In genomic region chr9:12884736-12885395, GRCh38 we compare ENCODE assay signal across 8 cellular contexts.
DNase-seq lines count a peak whose midpoint lies in the region; ATAC-seq, FAIRE-seq and TF ChIP-seq lines count a peak whose summit lies in the region.

No MANE protein-coding gene starts in this region.

- H3K9me3 ChIP-seq in H1 (ENCODE audit: insufficient read depth in 2 of 2, low read depth in 1 of 2, low read length in 1 of 2) (no peaks in the 10 kb centered on the region), neural cell (ENCODE audit: low read length) (no peaks in the 10 kb centered on the region), testis (no peaks in the 10 kb centered on the region)

- peak; percentile 48 for FAIRE-seq in H1 (lab: Jason Lieb, UNC)

- H2BK120ac ChIP-seq in H1 (replicated peaks; ENCODE audit: low read depth, low read length), result no peak overlapping the region

- DNase-seq in DMS 273 treated with DMSO at 0.1 percent for 48 hours (lab: John Stamatoyannopoulos, UW) (peak; percentile 64), NCI-H2227 (lab: John Stamatoyannopoulos, UW; ENCODE audit: unreplicated experiment) (peak; percentile 19), H1 (ENCODE audit: low read depth in 1 of 2, low spot score in 2 of 2) (no peak), testis (no peak), activated gamma-delta T cell treated with Interleukin-2 at 50 U/mL for 16 hours (no peak)

- H4K5ac ChIP-seq in H1 (ENCODE audit: insufficient read length, low read depth, low read length), result no peak overlapping the region

- no peak overlapping the region for H3K18ac ChIP-seq in H1 (ENCODE audit: extremely low read depth, low read length)

- H4K20me1 ChIP-seq in H1 (replicated peaks in 1 of 2; ENCODE audit: control insufficient read depth in 1 of 2, insufficient read depth in 2 of 2, low read length in 2 of 2) (no peaks in the 10 kb centered on the region), neural cell (ENCODE audit: insufficient read depth) (no peaks in the 10 kb centered on the region)

- TF ChIP-seq RAD21 in H1 (IDR thresholded peaks at IDR 0.05 in 1 of 2, conservative IDR thresholded peaks at IDR 0.05 in 1 of 2; ENCODE audit: low read depth in 2 of 2, low read length in 2 of 2) (peak; percentile 73 to 78), neural cell (conservative IDR thresholded peaks at IDR 0.05) (peak; percentile 40)

- 90% methylated on average over 4 of the region's 4 CpGs; no CpG with 5 or more reads in 1 of the 2 experiments for WGBS in H1 (ENCODE audit: extremely low coverage in 1 of 2, insufficient coverage in 1 of 2, insufficient read length in 1 of 2, insufficient replicate concordance in 2 of 2, low coverage in 1 of 2, low lambda C conversion rate in 2 of 2, missing lambda C conversion rate in 1 of 2), 2 experiments
- WGBS in testis, 2 donors, result 59 to 69% methylated on average over 4 of the region's 4 CpGs

- H3K23ac ChIP-seq in H1 (ENCODE audit: insufficient read length), result no peak overlapping the region

- ATAC-seq in HG02588 (IDR thresholded peaks at IDR 0.05; ENCODE audit: unreplicated experiment) (no peak), GM21528 (IDR thresholded peaks at IDR 0.05; ENCODE audit: low FRiP score, unreplicated experiment) (no peak)

- H3K9ac ChIP-seq in H1 (replicated peaks in 1 of 4; ENCODE audit: extremely low read depth in 1 of 4, low read depth in 3 of 4, low read length in 3 of 4) (no peak overlapping the region), neural cell (ENCODE audit: low read length) (no peak overlapping the region)

- no peak overlapping the region for H3K4ac ChIP-seq in H1 (replicated peaks; ENCODE audit: insufficient read length, low read depth, low read length)

- POLR2A ChIA-PET in H1 (lab: Charles Lee; ENCODE audit: partially characterized antibody), result no interaction called here

- H4K8ac ChIP-seq in H1 (ENCODE audit: extremely low read depth, insufficient read depth, low read length), result no peak overlapping the region

- H2AFZ ChIP-seq in H1 (ENCODE audit: low read length), result 0 out of 2 replicates have a peak overlapping the region, but pooled peaks have one; percentile 57
- H2AFZ ChIP-seq in neural cell (ENCODE audit: low read depth, low read length), result no peak overlapping the region

- H3K23me2 ChIP-seq in H1 (ENCODE audit: low read depth, low read length), result no peaks in the 10 kb centered on the region

- H3K79me2 ChIP-seq in H1 (ENCODE audit: control insufficient read depth in 1 of 2, insufficient read depth in 2 of 2, low read length in 2 of 2) (peaks cover 0 to 3% of the 10 kb centered on the region in 2 experiments; a peak in 1 of 4 replicates), neural cell (replicated peaks; ENCODE audit: insufficient read depth, low read length) (no peaks in the 10 kb centered on the region)

- intact Hi-C loops in testis (cut with DNase I; ENCODE audit: low total_unique reads), result loop anchor here (5.0 kb wide), 1 partner anchor 163 kb away; no protein-coding TSS in a partner anchor

- TF ChIP-seq CTCF in H1 (IDR thresholded peaks at IDR 0.05; ENCODE audit: control extremely low read depth in 1 of 3, insufficient read depth in 1 of 3, low read depth in 1 of 3, low read length in 3 of 3) (peak in 2 of 3 experiments; percentile 47 to 52; a peak in 2 of 4 replicates), neural cell (IDR thresholded peaks at IDR 0.05; ENCODE audit: poor library complexity, severe bottlenecking) (peak; percentile 36), testis (IDR thresholded peaks at IDR 0.05) (no peak)

- H3K27ac ChIP-seq in H1 (ENCODE audit: low read depth, low read length) (no peak overlapping the region), neural cell (ENCODE audit: low read length) (no peak overlapping the region), testis (no peak overlapping the region)

- no peak overlapping the region for H2BK20ac ChIP-seq in H1 (ENCODE audit: low read length)

- no peaks in the 10 kb centered on the region for H3K79me1 ChIP-seq in H1 (ENCODE audit: low read depth, low read length)

- no peak for TF ChIP-seq EP300 in H1 (IDR thresholded peaks at IDR 0.05; ENCODE audit: borderline replicate concordance in 1 of 2, low read depth in 2 of 2, low read length in 2 of 2)
- TF ChIP-seq EP300 in neural cell (conservative IDR thresholded peaks at IDR 0.05; ENCODE audit: poor library complexity, severe bottlenecking), result no peak

- H3K27me3 ChIP-seq in H1 (replicated peaks in 1 of 4; ENCODE audit: control insufficient read depth in 3 of 4, extremely low read depth in 1 of 4, insufficient read depth in 3 of 4, low read length in 3 of 4), result no peaks in the 10 kb centered on the region
- no peaks in the 10 kb centered on the region for H3K27me3 ChIP-seq in neural cell (ENCODE audit: insufficient read depth, low read depth, low read length)
- no peaks in the 10 kb centered on the region for H3K27me3 ChIP-seq in testis

- no peak overlapping the region for H2BK12ac ChIP-seq in H1 (ENCODE audit: low read depth, low read length)

- no peak overlapping the region for H3K4me2 ChIP-seq in H1 (ENCODE audit: insufficient read depth in 1 of 2, low read depth in 2 of 2, low read length in 2 of 2)
- no peak overlapping the region for H3K4me2 ChIP-seq in neural cell (ENCODE audit: low read length)

- H2BK15ac ChIP-seq in H1 (ENCODE audit: low read length), result no peak overlapping the region

- H3K9me2 ChIP-seq in neural cell (ENCODE audit: insufficient read depth, low read length), result no peaks in the 10 kb centered on the region

- H3K56ac ChIP-seq in H1 (replicated peaks; ENCODE audit: insufficient read length, low read depth, low read length), result no peak overlapping the region

- H2BK5ac ChIP-seq in H1 (ENCODE audit: low read depth, low read length), result no peak overlapping the region

- H2AK5ac ChIP-seq in H1 (ENCODE audit: low read depth, low read length), result no peak overlapping the region

- CTCF ChIA-PET in H1 (lab: Charles Lee; ENCODE audit: partially characterized antibody), result interaction anchor here (0.6 to 1.7 kb wide), 11 partner anchors 15 to 322 kb away, joined by 3 to 10 read pairs (median 4); no protein-coding TSS in a partner anchor

- no peak overlapping the region for H3K4me3 ChIP-seq in H1 (ENCODE audit: extremely low read depth in 1 of 4, insufficient read depth in 2 of 4, low read depth in 3 of 4, low read length in 4 of 4)
- H3K4me3 ChIP-seq in neural cell (ENCODE audit: low read length), result no peak overlapping the region
- no peak overlapping the region for H3K4me3 ChIP-seq in testis

- no peaks in the 10 kb centered on the region for H3K36me3 ChIP-seq in H1 (ENCODE audit: control insufficient read depth in 2 of 4, insufficient read depth in 4 of 4, low read length in 3 of 4)
- H3K36me3 ChIP-seq in neural cell (ENCODE audit: insufficient read depth, low read length), result no peaks in the 10 kb centered on the region
- no peaks in the 10 kb centered on the region for H3K36me3 ChIP-seq in testis (ENCODE audit: low read depth, missing control alignments)

- TF ChIP-seq POLR2A in H1 (IDR thresholded peaks at IDR 0.05; ENCODE audit: control extremely low read depth in 1 of 2, low read depth in 2 of 2, low read length in 2 of 2), result no peak
- no peak for TF ChIP-seq POLR2A in testis (IDR thresholded peaks at IDR 0.05)

- no peaks in the 10 kb centered on the region for H3F3A ChIP-seq in neural cell (ENCODE audit: insufficient read depth, low read length, poor library complexity, severe bottlenecking)

- H4K91ac ChIP-seq in H1 (replicated peaks; ENCODE audit: insufficient read length, low read length), result no peak overlapping the region

- H3K14ac ChIP-seq in H1 (ENCODE audit: insufficient read length), result no peak overlapping the region

- H3K4me1 ChIP-seq in H1 (replicated peaks in 1 of 4; ENCODE audit: control insufficient read depth in 3 of 4, insufficient read depth in 4 of 4, low read length in 3 of 4) (0 out of 7 replicates have a peak, but pooled peaks cover 0 to 2% (median 0%) of the 10 kb centered on the region in 4 experiments), testis (no peaks in the 10 kb centered on the region)

TF ChIP-seq in H1, 55 proteins besides CTCF, POLR2A, EP300 and RAD21:
- no peak for TF ChIP-seq RBBP5 (IDR thresholded peaks at IDR 0.05; ENCODE audit: borderline replicate concordance, low read depth, low read length)
- no peak for TF ChIP-seq TAF1 (IDR thresholded peaks at IDR 0.05; ENCODE audit: low read depth, low read length)
- TF ChIP-seq CREB1 (IDR thresholded peaks at IDR 0.05), result no peak
- no peak for TF ChIP-seq EGR1 (IDR thresholded peaks at IDR 0.05; ENCODE audit: borderline replicate concordance, low read depth, low read length)
- no peak for TF ChIP-seq CEBPB (IDR thresholded peaks at IDR 0.05; ENCODE audit: low read depth, low read length)
- TF ChIP-seq KDM5A (IDR thresholded peaks at IDR 0.05; ENCODE audit: low read length), result no peak
- TF ChIP-seq CHD1 (IDR thresholded peaks at IDR 0.05; ENCODE audit: low read depth, low read length), result no peak
- TF ChIP-seq GTF2F1 (IDR thresholded peaks at IDR 0.05; ENCODE audit: borderline replicate concordance, low read depth, low read length), result no peak
- TF ChIP-seq HDAC2 (IDR thresholded peaks at IDR 0.05; ENCODE audit: borderline replicate concordance in 1 of 2, low read depth in 2 of 2, low read length in 2 of 2), result no peak
- TF ChIP-seq TBP (IDR thresholded peaks at IDR 0.05; ENCODE audit: low read depth, low read length), result no peak
- TF ChIP-seq SAP30 (IDR thresholded peaks at IDR 0.05; ENCODE audit: insufficient read depth, insufficient replicate concordance, low read length), result no peak

TF ChIP-seq in neural cell, 6 proteins besides CTCF, POLR2A, EP300 and RAD21 (continues in another document):
- no peak for TF ChIP-seq EZH2 (IDR thresholded peaks at IDR 0.05; ENCODE audit: borderline replicate concordance, insufficient read depth, low read length, poor library complexity, severe bottlenecking)

Comparison
In these comparisons a context has a peak if more than half of its experiments do, and no peak if none do; other contexts are left out.
1. DNase-seq: peak in DMS 273 treated with DMSO at 0.1 percent for 48 hours (single experiment) and NCI-H2227 (single experiment); none in H1 (0 of 2), testis (single experiment) and activated gamma-delta T cell treated with Interleukin-2 at 50 U/mL for 16 hours (single experiment).
2. CTCF ChIP-seq: peak in H1 (2 of 3) and neural cell (single experiment); none in testis (0 of 3).